In genomic region chr10:92790449-92790848, GRCh38 we compare ENCODE assay signal across 23 cellular contexts. TPM values are rescaled to one million over a fixed set of nuclear protein-coding genes. Genes with fewer than 3 reads are reported as not detected.
A peak's percentile ranks its signal among the peaks of the same experiment; 100 is the strongest.
DNase-seq lines count a peak whose midpoint lies in the region; ATAC-seq and TF ChIP-seq lines count a peak whose summit lies in the region.
"Had no signal": no experiment of that assay in that cellular context is flagged by ENCODE, and none has a peak within 500 bp of the region (broad histone marks: within the 10 kb centered on the region; RNA-seq: fewer than 3 reads in every experiment).

No MANE protein-coding gene starts in this region.

- H3K9me3 ChIP-seq in HUES48 (ENCODE audit: control insufficient read depth, insufficient read depth, low read length) (no peaks in the 10 kb centered on the region), upper lobe of right lung (no peaks in the 10 kb centered on the region), gastroesophageal sphincter (no peaks in the 10 kb centered on the region)
- H3K9me3 ChIP-seq: ovary had no signal

- DNase-seq in NOMO-1 (lab: John Stamatoyannopoulos, UW; ENCODE audit: unreplicated experiment in 2 of 2) (peak; percentile 12 to 94), upper lobe of right lung (no peak), mesothelial cell of epicardium (ENCODE audit: low spot score in 2 of 2, unreplicated experiment in 2 of 2) (no peak), foreskin keratinocyte (no peak)
- DNase-seq: activated CD4-positive, CD25-positive, alpha-beta regulatory T cell treated with anti-CD3 and anti-CD28 coated beads, Interleukin-2, amount 50 U/mL, for 72 hours; activated T-cell treated with anti-CD3 and anti-CD28 coated beads, Interleukin-2, amount 50 U/mL, for 72 hours; C1 segment of cervical spinal cord; effector memory CD4-positive, alpha-beta T cell; IMR-90; NCI-H1105; NCI-H2107; ovary; PC-3; SHP77 treated with DMSO at 0.1 percent for 48 hours had no signal

- WGBS in gastroesophageal sphincter (ENCODE audit: low coverage in 1 of 2), 2 donors, result 49 to 52% methylated on average over 2 of the region's 2 CpGs

- H3K36me3 Mint-ChIP-seq in dendritic cell treated with granulocyte-macrophage colony-stimulating factor and Interleukin-4, amounts not matched to agents 40 ng/mL and 50 ng/mL, for 4 days (ENCODE audit: low read depth), result no peaks in the 10 kb centered on the region
- H3K36me3 Mint-ChIP-seq in mesothelial cell of epicardium, result no peaks in the 10 kb centered on the region
- H3K36me3 Mint-ChIP-seq: activated naive CD4-positive, alpha-beta T cell treated with anti-CD3 and anti-CD28 coated beads, Interleukin-2, amount 50 U/mL, for 72 hours had no signal

- peak overlapping the region; percentile 48 for H3K4me3 Mint-ChIP-seq in dendritic cell treated with granulocyte-macrophage colony-stimulating factor and Interleukin-4, amounts not matched to agents 40 ng/mL and 50 ng/mL, for 4 days
- H3K4me3 Mint-ChIP-seq in mesothelial cell of epicardium, result no peak overlapping the region
- H3K4me3 Mint-ChIP-seq: activated T-cell treated with anti-CD3 and anti-CD28 coated beads, Interleukin-2, amount 50 U/mL, for 72 hours; stimulated activated naive CD8-positive, alpha-beta T cell treated with anti-CD3 and anti-CD28 coated beads, Interleukin-15, Interleukin-2, amounts not matched to agents 100 ng/mL and 50 ng/mL, for 24 hours; T-helper 2 cell treated with Interferon-gamma antibody and Interleukin-4, amounts not matched to agents 5 μg/mL and 100 μg/mL, for 36 hours had no signal

- H3K4me3 ChIP-seq in HUES48 (ENCODE audit: low read depth, low read length), result no peak overlapping the region
- H3K4me3 ChIP-seq in upper lobe of right lung, result no peak overlapping the region
- no peak overlapping the region for H3K4me3 ChIP-seq in gastroesophageal sphincter
- H3K4me3 ChIP-seq: ovary, tibial nerve had no signal

- ATAC-seq in upper lobe of right lung (peak; percentile 73), foreskin keratinocyte (no peak), gastroesophageal sphincter (no peak)
- ATAC-seq: activated naive CD4-positive, alpha-beta T cell treated with anti-CD3 and anti-CD28 coated beads, Interleukin-2, amount 50 U/mL, for 72 hours; activated T-cell treated with anti-CD3 and anti-CD28 coated beads, Interleukin-2, amount 50 U/mL, for 72 hours; HCT116; PC-3; sciatic nerve had no signal

- H3K27me3 ChIP-seq in HUES48 (ENCODE audit: control insufficient read depth, insufficient read depth, low read length) (no peaks in the 10 kb centered on the region), upper lobe of right lung (no peaks in the 10 kb centered on the region), foreskin keratinocyte (peaks cover 44% of the 10 kb centered on the region), gastroesophageal sphincter (no peaks in the 10 kb centered on the region)
- H3K27me3 ChIP-seq: ovary, tibial nerve had no signal

- H3K9ac ChIP-seq in HUES48 (ENCODE audit: low read depth, low read length), result no peak overlapping the region

- H3K4me1 ChIP-seq in HUES48 (ENCODE audit: control insufficient read depth, insufficient read depth, low read length), result peaks cover 28% of the 10 kb centered on the region
- no peaks in the 10 kb centered on the region for H3K4me1 ChIP-seq in upper lobe of right lung
- no peaks in the 10 kb centered on the region for H3K4me1 ChIP-seq in foreskin keratinocyte
- H3K4me1 ChIP-seq in gastroesophageal sphincter, result no peaks in the 10 kb centered on the region
- H3K4me1 ChIP-seq: tibial nerve had no signal

- intact Hi-C loops in dendritic cell treated with granulocyte-macrophage colony-stimulating factor and Interleukin-4, amounts not matched to agents 40 ng/mL and 50 ng/mL, for 4 days (cut with micrococcal nuclease), result no loop called here
- intact Hi-C loops in upper lobe of right lung (cut with DNase I), result no loop called here

- TF ChIP-seq POLR2A in gastroesophageal sphincter (IDR thresholded peaks at IDR 0.05), result no peak

- H3K9me3 Mint-ChIP-seq in dendritic cell treated with granulocyte-macrophage colony-stimulating factor and Interleukin-4, amounts not matched to agents 40 ng/mL and 50 ng/mL, for 4 days, result no peaks in the 10 kb centered on the region
- H3K9me3 Mint-ChIP-seq in mesothelial cell of epicardium, result peaks cover 14% of the 10 kb centered on the region
- H3K9me3 Mint-ChIP-seq: activated naive CD4-positive, alpha-beta T cell treated with anti-CD3 and anti-CD28 coated beads, Interleukin-2, amount 50 U/mL, for 72 hours; activated T-cell treated with anti-CD3 and anti-CD28 coated beads, Interleukin-2, amount 50 U/mL, for 72 hours; stimulated activated naive CD8-positive, alpha-beta T cell treated with anti-CD3 and anti-CD28 coated beads, Interleukin-15, Interleukin-2, amounts not matched to agents 100 ng/mL and 50 ng/mL, for 24 hours; T-helper 2 cell treated with Interferon-gamma antibody and Interleukin-4, amounts not matched to agents 5 μg/mL and 100 μg/mL, for 36 hours had no signal

- H3K27me3 Mint-ChIP-seq in dendritic cell treated with granulocyte-macrophage colony-stimulating factor and Interleukin-4, amounts not matched to agents 40 ng/mL and 50 ng/mL, for 4 days, result no peaks in the 10 kb centered on the region
- peaks cover 19% of the 10 kb centered on the region for H3K27me3 Mint-ChIP-seq in mesothelial cell of epicardium (ENCODE audit: low read depth)

- peaks cover 10% of the 10 kb centered on the region for H3K4me1 Mint-ChIP-seq in dendritic cell treated with granulocyte-macrophage colony-stimulating factor and Interleukin-4, amounts not matched to agents 40 ng/mL and 50 ng/mL, for 4 days (ENCODE audit: low read depth)
- H3K4me1 Mint-ChIP-seq in mesothelial cell of epicardium, result no peaks in the 10 kb centered on the region

- H3K27ac ChIP-seq in HUES48 (ENCODE audit: low read depth, low read length) (peak overlapping the region; percentile 47), upper lobe of right lung (no peak overlapping the region), foreskin keratinocyte (no peak overlapping the region), gastroesophageal sphincter (no peak overlapping the region)
- H3K27ac ChIP-seq: ovary had no signal

- H3K36me3 ChIP-seq in HUES48 (ENCODE audit: control insufficient read depth, insufficient read depth, low read length) (no peaks in the 10 kb centered on the region), upper lobe of right lung (no peaks in the 10 kb centered on the region), gastroesophageal sphincter (no peaks in the 10 kb centered on the region)
- H3K36me3 ChIP-seq: ovary, tibial nerve had no signal

- no peak for TF ChIP-seq EP300 in gastroesophageal sphincter (IDR thresholded peaks at IDR 0.05)

- TF ChIP-seq CTCF in upper lobe of right lung (IDR thresholded peaks at IDR 0.05) (no peak), mesothelial cell of epicardium (IDR thresholded peaks at IDR 0.05; ENCODE audit: unreplicated experiment) (no peak), foreskin keratinocyte (conservative IDR thresholded peaks at IDR 0.05) (no peak), gastroesophageal sphincter (IDR thresholded peaks at IDR 0.05) (no peak)

- peak overlapping the region; percentile 53 for H3K27ac Mint-ChIP-seq in dendritic cell treated with granulocyte-macrophage colony-stimulating factor and Interleukin-4, amounts not matched to agents 40 ng/mL and 50 ng/mL, for 4 days
- no peak overlapping the region for H3K27ac Mint-ChIP-seq in mesothelial cell of epicardium
- H3K27ac Mint-ChIP-seq: activated naive CD4-positive, alpha-beta T cell treated with anti-CD3 and anti-CD28 coated beads, Interleukin-2, amount 50 U/mL, for 72 hours; activated T-cell treated with anti-CD3 and anti-CD28 coated beads, Interleukin-2, amount 50 U/mL, for 72 hours; stimulated activated naive CD8-positive, alpha-beta T cell treated with anti-CD3 and anti-CD28 coated beads, Interleukin-15, Interleukin-2, amounts not matched to agents 100 ng/mL and 50 ng/mL, for 24 hours; T-helper 2 cell treated with Interferon-gamma antibody and Interleukin-4, amounts not matched to agents 5 μg/mL and 100 μg/mL, for 36 hours had no signal

RNA-seq across cellular contexts. Expression of gene EXOC6, which starts 57.9 kb away (rescaled TPM):
- 24.9 TPM for total RNA-seq in upper lobe of right lung
- total RNA-seq in mesothelial cell of epicardium, result 11.3 to 12.1 TPM (median 11.6 TPM) in 3 replicates
- 1.8 and 2.2 TPM in 2 replicates for total RNA-seq in foreskin keratinocyte
- polyA plus RNA-seq in foreskin keratinocyte, result 0.79 and 0.84 TPM in 2 replicates
- total RNA-seq in gastroesophageal sphincter, result 10 to 100 TPM; 14.4 to 22.4 (median 16.8) TPM

Comparison
In these comparisons a context has a peak if more than half of its experiments do, and no peak if none do; other contexts are left out.
1. DNase-seq: peak in NOMO-1 (2 of 2); none in upper lobe of right lung (single experiment), mesothelial cell of epicardium (0 of 2) and foreskin keratinocyte (0 of 2).